In the genomic region with DNA sequence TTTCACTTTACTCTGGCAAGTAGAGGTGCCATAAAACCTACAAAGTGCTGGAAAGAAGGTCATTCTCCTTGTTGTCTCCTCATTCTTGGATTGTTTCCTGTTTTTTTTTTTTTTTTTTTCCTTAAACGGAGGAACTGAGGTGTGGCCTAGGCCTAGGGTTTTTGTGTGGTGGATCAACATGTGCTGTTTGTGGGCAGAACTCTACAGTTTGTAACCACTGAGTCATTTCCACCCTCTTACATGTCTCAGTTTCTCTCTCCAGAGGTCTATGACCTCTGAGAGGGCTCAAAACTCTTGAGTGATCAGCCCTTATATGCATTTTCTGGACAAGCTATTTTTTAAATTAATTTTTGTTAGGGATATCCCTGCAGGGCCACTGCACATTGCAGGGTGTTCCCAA, we compare ENCODE assay signal across 26 cellular contexts.
A peak's percentile ranks its signal among the peaks of the same experiment; 100 is the strongest.
DNase-seq lines count a peak whose midpoint lies in the region; ATAC-seq, FAIRE-seq and TF ChIP-seq lines count a peak whose summit lies in the region.
"Had no signal": no experiment of that assay in that cellular context is flagged by ENCODE, and none has a peak within 500 bp of the region (broad histone marks: within the 10 kb centered on the region; RNA-seq: fewer than 3 reads in every experiment).

No MANE protein-coding gene starts in this region.

- H3K4me3 ChIP-seq in GM12865 (ENCODE audit: low read depth, low read length): no peak overlapping the region
- no peak overlapping the region for H3K4me3 ChIP-seq in foreskin fibroblast (ENCODE audit: low read depth in 1 of 2, low read length in 2 of 2)
- H3K4me3 ChIP-seq: BLaER1 had no signal

- DNase-seq in GM12865 (ENCODE audit: low read depth) (peak; percentile 8), HT1080 (ENCODE audit: low read depth) (peak; percentile 87), RCC 7860 (ENCODE audit: low spot score) (no peak), epithelial cell of prostate (ENCODE audit: low read depth, low spot score) (peak; percentile 22), left ventricle myocardium superior (no peak), foreskin fibroblast (no peak)
- DNase-seq in activated naive CD4-positive, alpha-beta T cell treated with anti-CD3 and anti-CD28 coated beads, Interleukin-2, amount 50 U/mL, for 16 hours: no peak
- DNase-seq: CD4-positive, CD25-positive, alpha-beta regulatory T cell; DMS153; IMR-90; KG1; MV-4-11; NCI-H1105 treated with DMSO at 0.1 percent for 48 hours; NCI-H146; NCI-H1930; NCI-H2107; NCI-H524 treated with DMSO at 0.1 percent for 48 hours; NCI-H774; NK-92 treated with Interleukin-12 subunit alpha and Interleukin-12 subunit beta, amount 100 ng/mL, for 24 hours; PC-3; RPMI8226; SHP77; T-cell had no signal

- FAIRE-seq in RCC 7860 (lab: Jason Lieb, UNC): peak; percentile 57
- FAIRE-seq: H54 had no signal

- TF ChIP-seq CTCF in GM12865 (IDR thresholded peaks at IDR 0.05; ENCODE audit: insufficient read depth, low read depth, low read length, missing control alignments) (no peak), foreskin fibroblast (IDR thresholded peaks at IDR 0.05; ENCODE audit: low read depth, low read length) (no peak)

- intact Hi-C loops in left ventricle myocardium superior (cut with micrococcal nuclease): no loop called here

- H3K27ac ChIP-seq in epithelial cell of prostate: no peak overlapping the region
- H3K27ac ChIP-seq: BLaER1 had no signal

- ATAC-seq in GM19328 (IDR thresholded peaks at IDR 0.05; ENCODE audit: unreplicated experiment): no peak
- ATAC-seq in left ventricle myocardium superior: no peak
- ATAC-seq: PC-3, T-cell had no signal

Comparison
In these comparisons a context has a peak if more than half of its experiments do, and no peak if none do; other contexts are left out.
1. DNase-seq: peak in GM12865 (single experiment), HT1080 (single experiment) and epithelial cell of prostate (single experiment); none in RCC 7860 (single experiment), activated naive CD4-positive, alpha-beta T cell treated with anti-CD3 and anti-CD28 coated beads, Interleukin-2, amount 50 U/mL, for 16 hours (single experiment), left ventricle myocardium superior (single experiment) and foreskin fibroblast (0 of 2).